31 cellular contexts compared by ENCODE assay signal in genomic region chr10:121460733-121461132, GRCh38.
DNase-seq lines count a peak whose midpoint lies in the region; ATAC-seq, FAIRE-seq and TF ChIP-seq lines count a peak whose summit lies in the region.
"Had no signal": no experiment of that assay in that cellular context is flagged by ENCODE, and none has a peak within 500 bp of the region (broad histone marks: within the 10 kb centered on the region; RNA-seq: fewer than 3 reads in every experiment).

No MANE protein-coding gene starts in this region.

- H2BK5ac ChIP-seq in mesenchymal stem cell (ENCODE audit: low read depth, low read length, poor library complexity, severe bottlenecking), result no peak overlapping the region

- 88% methylated on average over 3 of the region's 3 CpGs for WGBS in mesenchymal stem cell
- WGBS in transverse colon (ENCODE audit: low coverage in 1 of 2), 2 donors, result 91% methylated on average over 3 of the region's 3 CpGs; no CpG with 5 or more reads in 1 of the 2 donors

- no peak overlapping the region for H2BK15ac ChIP-seq in mesenchymal stem cell (ENCODE audit: low read depth, poor library complexity, severe bottlenecking)

- H3K23ac ChIP-seq in mesenchymal stem cell (ENCODE audit: low read length in 2 of 2), result no peak overlapping the region

- H3K36me3 ChIP-seq in KMS-11 (ENCODE audit: insufficient read depth) (no peaks in the 10 kb centered on the region), bronchial epithelial cell (ENCODE audit: control insufficient read depth, insufficient read depth, low read length) (no peaks in the 10 kb centered on the region), mesenchymal stem cell (ENCODE audit: control insufficient read depth in 1 of 2, insufficient read depth in 2 of 2, low read depth in 1 of 2, low read length in 2 of 2) (no peaks in the 10 kb centered on the region), transverse colon (no peaks in the 10 kb centered on the region), Karpas-422 (ENCODE audit: insufficient read depth, low read length) (no peaks in the 10 kb centered on the region)
- H3K36me3 ChIP-seq: BE2C, prostate gland, stomach, tibial nerve had no signal

- no peak for FAIRE-seq in bronchial epithelial cell (lab: Jason Lieb, UNC)
- FAIRE-seq: colon, islet of Langerhans had no signal

- DNase-seq in bronchial epithelial cell (ENCODE audit: low read depth) (peak; percentile 73), mesenchymal stem cell (no peak), transverse colon (no peak), Karpas-422 (no peak), cerebellar nuclear complex (lab: John Stamatoyannopoulos, UW) (no peak)
- DNase-seq in activated T-cell treated with anti-CD3 and anti-CD28 coated beads, Interleukin-2, amount 50 U/mL, for 1 hour, result no peak
- DNase-seq: activated CD4-positive, alpha-beta memory T cell treated with anti-CD3 and anti-CD28 coated beads, Interleukin-2, amount 10 ng/mL, durations not matched to agents 7 days and 5 days; activated CD8-positive, alpha-beta memory T cell treated with anti-CD3 and anti-CD28 coated beads, Interleukin-2, amount 50 U/mL, for 48 hours; activated naive CD4-positive, alpha-beta T cell treated with anti-CD3 and anti-CD28 coated beads for 36 hours; BE2C; CD8-positive, alpha-beta T cell; effector CD8-positive, alpha-beta T cell; EL; head of caudate nucleus; KBM-7; naive thymus-derived CD8-positive, alpha-beta T cell; NCI-H1417; NCI-H2029; NCI-H524 treated with DMSO at 0.1 percent for 48 hours; PC-9; Right ventricle myocardium superior; stimulated activated CD4-positive, alpha-beta T cell treated with anti-CD3 and anti-CD28 coated beads, Interleukin-4, amount 100 ng/mL, for 1 hour; stomach; T-helper 2 cell had no signal

- H3K4me1 ChIP-seq in KMS-11 (ENCODE audit: low read depth, poor library complexity, severe bottlenecking) (peaks cover 83% of the 10 kb centered on the region), mesenchymal stem cell (ENCODE audit: control insufficient read depth, insufficient read depth, low read depth, low read length) (peaks cover 17% of the 10 kb centered on the region), transverse colon (peaks cover 0 to 6% (median 0%) of the 10 kb centered on the region in 4 donors), Karpas-422 (ENCODE audit: low read length) (no peaks in the 10 kb centered on the region)
- H3K4me1 ChIP-seq: prostate gland, tibial nerve had no signal

- no peak overlapping the region for H3K14ac ChIP-seq in mesenchymal stem cell (ENCODE audit: low read length in 2 of 2)

- no peak overlapping the region for H4K91ac ChIP-seq in mesenchymal stem cell (ENCODE audit: low read length)

- H3K4me2 ChIP-seq in KMS-11, result peak overlapping the region; percentile 59
- no peak overlapping the region for H3K4me2 ChIP-seq in mesenchymal stem cell (ENCODE audit: low read length, poor library complexity, severe bottlenecking)
- no peak overlapping the region for H3K4me2 ChIP-seq in Karpas-422 (ENCODE audit: low read depth, low read length, poor library complexity, severe bottlenecking)
- H3K4me2 ChIP-seq: PC-9 had no signal

- H3K27ac ChIP-seq in KMS-11 (peak overlapping the region; percentile 71), mesenchymal stem cell (ENCODE audit: low read length, poor library complexity, severe bottlenecking) (no peak overlapping the region), transverse colon (peak overlapping the region in 3 of 4 donors; percentile 56 to 68 (median 63)), Karpas-422 (ENCODE audit: low read length) (no peak overlapping the region)
- H3K27ac ChIP-seq: epithelial cell of prostate, PC-9, prostate gland, tibial nerve had no signal

- no peak for ATAC-seq in GM19351 (IDR thresholded peaks at IDR 0.05; ENCODE audit: unreplicated experiment)
- ATAC-seq: CD8-positive, alpha-beta T cell; naive thymus-derived CD8-positive, alpha-beta T cell had no signal

- no peak overlapping the region for H2BK12ac ChIP-seq in mesenchymal stem cell (ENCODE audit: low read length in 2 of 2)

- no peak overlapping the region for H3K4me3 ChIP-seq in KMS-11 (IDR thresholded peaks at IDR 0.05; ENCODE audit: insufficient read depth, low read depth, low read length)
- no peak overlapping the region for H3K4me3 ChIP-seq in bronchial epithelial cell (ENCODE audit: low read depth, low read length)
- H3K4me3 ChIP-seq in mesenchymal stem cell (ENCODE audit: insufficient read depth in 1 of 2, low read depth in 1 of 2, low read length in 2 of 2), result no peak overlapping the region
- no peak overlapping the region for H3K4me3 ChIP-seq in transverse colon
- H3K4me3 ChIP-seq in Karpas-422 (ENCODE audit: low read length), result no peak overlapping the region
- H3K4me3 ChIP-seq: PC-9, prostate gland, stomach, tibial nerve had no signal

- H2BK120ac ChIP-seq in mesenchymal stem cell (ENCODE audit: low read depth, low read length), result no peak overlapping the region

- no peak overlapping the region for H3K18ac ChIP-seq in mesenchymal stem cell (ENCODE audit: low read depth in 1 of 2, low read length in 2 of 2)

- H3K9me3 ChIP-seq in mesenchymal stem cell (ENCODE audit: control insufficient read depth, low read length) (no peaks in the 10 kb centered on the region), transverse colon (no peaks in the 10 kb centered on the region), Karpas-422 (ENCODE audit: low read length) (no peaks in the 10 kb centered on the region)
- H3K9me3 ChIP-seq: BE2C, prostate gland, stomach, tibial nerve had no signal

- peak overlapping the region; percentile 57; the same call in 1 of the 2 replicates for H3K9ac ChIP-seq in KMS-11
- H3K9ac ChIP-seq in mesenchymal stem cell (ENCODE audit: low read length), result no peak overlapping the region
- no peak overlapping the region for H3K9ac ChIP-seq in Karpas-422 (ENCODE audit: low read length)

- intact Hi-C loops in transverse colon (cut with DNase I; ENCODE audit: low total_unique reads), result no loop called here

- H3K9me2 ChIP-seq in Karpas-422 (replicated peaks; ENCODE audit: insufficient read depth, low read length), result no peaks in the 10 kb centered on the region

- TF ChIP-seq POLR2A in transverse colon (IDR thresholded peaks at IDR 0.05), result no peak

- no peak overlapping the region for H3K4ac ChIP-seq in mesenchymal stem cell (ENCODE audit: low read depth in 1 of 2, low read length in 2 of 2)

- in situ Hi-C loops in transverse colon (cut with MboI; ENCODE audit: low pct_ligation_motif_present in 1 of 4, low pct_unique_long_range_greater_than_20kb in 1 of 4, low sequenced_read_pairs in 3 of 4), result no loop called here

- H4K8ac ChIP-seq in mesenchymal stem cell (ENCODE audit: low read length), result no peak overlapping the region

- no peaks in the 10 kb centered on the region for H3K27me3 ChIP-seq in KMS-11 (ENCODE audit: insufficient read depth, low read depth)
- no peaks in the 10 kb centered on the region for H3K27me3 ChIP-seq in bronchial epithelial cell (ENCODE audit: control insufficient read depth, insufficient read depth, low read length)
- H3K27me3 ChIP-seq in mesenchymal stem cell (ENCODE audit: control insufficient read depth in 1 of 2, insufficient read depth in 1 of 2, low read length in 2 of 2), result peaks cover 3 to 16% of the 10 kb centered on the region in 2 experiments
- no peaks in the 10 kb centered on the region for H3K27me3 ChIP-seq in transverse colon
- no peaks in the 10 kb centered on the region for H3K27me3 ChIP-seq in Karpas-422 (ENCODE audit: low read length)
- H3K27me3 ChIP-seq: BE2C, stomach, tibial nerve had no signal

- H2AK5ac ChIP-seq in mesenchymal stem cell (ENCODE audit: low read length, severe bottlenecking), result peak overlapping the region; percentile 85

- TF ChIP-seq EP300 in transverse colon (IDR thresholded peaks at IDR 0.05; ENCODE audit: low read depth), result no peak

- H3K79me2 ChIP-seq in KMS-11 (ENCODE audit: insufficient read depth, low read depth), result no peaks in the 10 kb centered on the region
- H3K79me2 ChIP-seq in Karpas-422 (ENCODE audit: low read length), result no peaks in the 10 kb centered on the region

- H3K79me1 ChIP-seq in mesenchymal stem cell (replicated peaks; ENCODE audit: low read length, poor library complexity, severe bottlenecking), result no peaks in the 10 kb centered on the region

- H4K20me1 ChIP-seq in KMS-11 (ENCODE audit: insufficient read depth), result no peaks in the 10 kb centered on the region
- no peaks in the 10 kb centered on the region for H4K20me1 ChIP-seq in Karpas-422 (ENCODE audit: insufficient read depth, low read depth, low read length)

- peak overlapping the region; percentile 60; the same call in 1 of the 2 replicates for H2AFZ ChIP-seq in KMS-11 (ENCODE audit: low read depth)
- H2AFZ ChIP-seq in mesenchymal stem cell (ENCODE audit: low read depth, low read length), result no peak overlapping the region
- H2AFZ ChIP-seq in Karpas-422 (ENCODE audit: low read length), result no peak overlapping the region
- H2AFZ ChIP-seq: PC-9 had no signal

- TF ChIP-seq CTCF in KMS-11 (conservative IDR thresholded peaks at IDR 0.05; ENCODE audit: low read depth, low read length) (no peak), bronchial epithelial cell (IDR thresholded peaks at IDR 0.05; ENCODE audit: insufficient read depth, low read length, severe bottlenecking) (no peak), transverse colon (IDR thresholded peaks at IDR 0.05) (no peak)

Comparison
In these comparisons a context has a peak if more than half of its experiments do, and no peak if none do; other contexts are left out.
1. H3K27ac ChIP-seq: peak in KMS-11 (single experiment) and transverse colon (3 of 4); none in mesenchymal stem cell (single experiment) and Karpas-422 (single experiment).